In genomic region chr11:48013269-48013901, GRCh38 we compare ENCODE assay signal across 8 cellular contexts. TPM values are rescaled to one million over a fixed set of nuclear protein-coding genes. Genes with fewer than 3 reads are reported as not detected.
DNase-seq lines count a peak whose midpoint lies in the region; ATAC-seq and TF ChIP-seq lines count a peak whose summit lies in the region.

No MANE protein-coding gene starts in this region.

- in situ Hi-C loops in GM13977 (cut with MboI; ENCODE audit: low pct_unique_long_range_greater_than_20kb, low sequenced_read_pairs, unreplicated experiment): no loop called here

- no peak for TF ChIP-seq CTCF in GM13977 (IDR thresholded peaks at IDR 0.05; ENCODE audit: extremely low read depth, insufficient read depth, missing control alignments)

- peak; percentile 64 for DNase-seq in activated naive CD4-positive, alpha-beta T cell treated with Interleukin-2 at 50 U/mL for 16 hours
- no peak for DNase-seq in activated naive CD4-positive, alpha-beta T cell (lab: John Stamatoyannopoulos, UW)
- DNase-seq in dermis blood vessel endothelial cell: peak; percentile 49
- peak; percentile 51 for DNase-seq in stimulated activated CD4-positive, alpha-beta T cell treated with anti-CD3 and anti-CD28 coated beads, Interleukin-4, amount 100 ng/mL, for 24 hours
- no peak for DNase-seq in GM19238 (ENCODE audit: insufficient read length, low spot score)
- no peak for DNase-seq in GM13977 (ENCODE audit: low spot score)

- no peaks in the 10 kb centered on the region for H3K27me3 Mint-ChIP-seq in T-helper 1 cell treated with Interleukin-12 subunit alpha and Interleukin-12 subunit beta and Interleukin-4 antibody, amounts not matched to agents 30 μg/mL and 1 μg/mL, for 36 hours (ENCODE audit: low read depth)

- peaks cover 81% of the 10 kb centered on the region for H3K4me1 Mint-ChIP-seq in T-helper 1 cell treated with Interleukin-12 subunit alpha and Interleukin-12 subunit beta and Interleukin-4 antibody, amounts not matched to agents 30 μg/mL and 1 μg/mL, for 36 hours (ENCODE audit: low read depth)

- H3K27ac Mint-ChIP-seq in T-helper 1 cell treated with Interleukin-12 subunit alpha and Interleukin-12 subunit beta and Interleukin-4 antibody, amounts not matched to agents 30 μg/mL and 1 μg/mL, for 36 hours: peak overlapping the region; percentile 93

- peak overlapping the region; percentile 62 for H3K4me3 Mint-ChIP-seq in T-helper 1 cell treated with Interleukin-12 subunit alpha and Interleukin-12 subunit beta and Interleukin-4 antibody, amounts not matched to agents 30 μg/mL and 1 μg/mL, for 36 hours

- no peaks in the 10 kb centered on the region for H3K9me3 Mint-ChIP-seq in T-helper 1 cell treated with Interleukin-12 subunit alpha and Interleukin-12 subunit beta and Interleukin-4 antibody, amounts not matched to agents 30 μg/mL and 1 μg/mL, for 36 hours

- H3K36me3 Mint-ChIP-seq in T-helper 1 cell treated with Interleukin-12 subunit alpha and Interleukin-12 subunit beta and Interleukin-4 antibody, amounts not matched to agents 30 μg/mL and 1 μg/mL, for 36 hours (ENCODE audit: low read depth): peaks cover 29% of the 10 kb centered on the region

- ATAC-seq in HG03175 (IDR thresholded peaks at IDR 0.05; ENCODE audit: unreplicated experiment): peak; percentile 60

RNA-seq across cellular contexts. Expression of gene PTPRJ, which starts 33.0 kb away (rescaled TPM):
- total RNA-seq in dermis blood vessel endothelial cell: 0.60 and 1.4 TPM in 2 replicates

Comparison
In these comparisons a context has a peak if more than half of its experiments do, and no peak if none do; other contexts are left out.
1. DNase-seq: peak in activated naive CD4-positive, alpha-beta T cell treated with Interleukin-2 at 50 U/mL for 16 hours (single experiment), dermis blood vessel endothelial cell (single experiment) and stimulated activated CD4-positive, alpha-beta T cell treated with anti-CD3 and anti-CD28 coated beads, Interleukin-4, amount 100 ng/mL, for 24 hours (single experiment); none in activated naive CD4-positive, alpha-beta T cell (0 of 4), GM19238 (single experiment) and GM13977 (single experiment).